In the genomic region with DNA sequence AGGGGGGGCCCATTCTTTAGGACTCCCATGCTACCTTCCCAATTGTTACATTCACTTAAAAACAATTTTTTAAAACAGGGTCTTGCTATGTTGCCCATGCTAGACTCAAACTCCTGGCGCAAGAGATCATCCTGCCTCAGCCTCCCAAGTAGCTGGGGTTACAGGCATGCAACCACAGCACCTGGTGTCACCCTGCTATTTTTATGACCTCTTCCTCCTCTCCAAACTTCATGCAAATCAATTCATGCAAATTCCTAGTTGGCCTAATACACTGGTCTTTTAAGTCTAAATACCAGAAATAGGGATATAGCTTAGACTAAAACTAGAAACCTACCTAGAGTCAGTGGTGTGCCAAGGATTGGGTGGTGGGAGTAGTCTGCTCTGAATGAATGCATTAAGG, we compare ENCODE assay signal across 14 cellular contexts. TPM values are rescaled to one million over a fixed set of nuclear protein-coding genes. Genes with fewer than 3 reads are reported as not detected.
DNase-seq lines count a peak whose midpoint lies in the region; ATAC-seq and TF ChIP-seq lines count a peak whose summit lies in the region.
"Had no signal": no experiment of that assay in that cellular context is flagged by ENCODE, and none has a peak within 500 bp of the region (broad histone marks: within the 10 kb centered on the region; RNA-seq: fewer than 3 reads in every experiment).

No MANE protein-coding gene starts in this region.

- H3K36me3 ChIP-seq in naive thymus-derived CD4-positive, alpha-beta T cell (ENCODE audit: control insufficient read depth in 2 of 3, insufficient read depth in 3 of 3, low read length in 3 of 3) = no peaks in the 10 kb centered on the region
- H3K36me3 ChIP-seq: cardiac muscle cell, Peyer's patch had no signal

- POLR2A ChIA-PET in naive thymus-derived CD4-positive, alpha-beta T cell (lab: Charles Lee) = no interaction called here

- H3K4me3 ChIP-seq in naive thymus-derived CD4-positive, alpha-beta T cell (ENCODE audit: low read length) = no peak overlapping the region
- H3K4me3 ChIP-seq: cardiac muscle cell, Peyer's patch had no signal

- intact Hi-C loops in naive thymus-derived CD4-positive, alpha-beta T cell (cut with micrococcal nuclease) = no loop called here

- no peak overlapping the region for H3K27ac ChIP-seq in naive thymus-derived CD4-positive, alpha-beta T cell (ENCODE audit: low read depth, low read length)
- H3K27ac ChIP-seq: cardiac muscle cell, Peyer's patch had no signal

- CTCF ChIA-PET in naive thymus-derived CD4-positive, alpha-beta T cell (lab: Charles Lee) = interaction anchor here (1.2 kb wide), 1 partner anchor 70 kb away, joined by 3 read pairs; no protein-coding TSS in a partner anchor

- no peaks in the 10 kb centered on the region for H3K36me3 Mint-ChIP-seq in HFFc6 (ENCODE audit: low read depth)
- no peaks in the 10 kb centered on the region for H3K36me3 Mint-ChIP-seq in naive thymus-derived CD4-positive, alpha-beta T cell
- H3K36me3 Mint-ChIP-seq: activated naive CD4-positive, alpha-beta T cell treated with anti-CD3 and anti-CD28 coated beads, Interleukin-2, amount 10 ng/mL, durations not matched to agents 7 days and 5 days had no signal

- no peaks in the 10 kb centered on the region for H3K27me3 Mint-ChIP-seq in HFFc6 (ENCODE audit: insufficient read depth)
- H3K27me3 Mint-ChIP-seq in naive thymus-derived CD4-positive, alpha-beta T cell = peaks cover 0 to 23% (median 0%) of the 10 kb centered on the region in 5 donors

- H3K9me3 ChIP-seq in naive thymus-derived CD4-positive, alpha-beta T cell (ENCODE audit: control insufficient read depth in 2 of 3, low read length in 3 of 3) = no peaks in the 10 kb centered on the region
- H3K9me3 ChIP-seq: Peyer's patch had no signal

- no peaks in the 10 kb centered on the region for H3K9me3 Mint-ChIP-seq in HFFc6
- H3K9me3 Mint-ChIP-seq in naive thymus-derived CD4-positive, alpha-beta T cell = peaks cover 0 to 3% (median 0%) of the 10 kb centered on the region in 11 donors
- H3K9me3 Mint-ChIP-seq: activated naive CD4-positive, alpha-beta T cell treated with anti-CD3 and anti-CD28 coated beads, Interleukin-2, amount 10 ng/mL, durations not matched to agents 7 days and 5 days had no signal

- ATAC-seq in GM18498 (IDR thresholded peaks at IDR 0.05; ENCODE audit: unreplicated experiment) (peak; percentile 70), GM19467 (IDR thresholded peaks at IDR 0.05; ENCODE audit: unreplicated experiment) (peak; percentile 59), HG02981 (IDR thresholded peaks at IDR 0.05; ENCODE audit: unreplicated experiment) (peak; percentile 84)
- ATAC-seq in naive thymus-derived CD4-positive, alpha-beta T cell = no peak
- ATAC-seq: activated CD8-positive, alpha-beta T cell treated with anti-CD3 and anti-CD28 coated beads, Interleukin-2, amount 10 ng/mL, durations not matched to agents 7 days and 5 days had no signal

- H3K4me1 ChIP-seq in naive thymus-derived CD4-positive, alpha-beta T cell (ENCODE audit: control insufficient read depth in 2 of 2, insufficient read depth in 2 of 2, low read length in 2 of 2) = no peaks in the 10 kb centered on the region
- H3K4me1 ChIP-seq: Peyer's patch had no signal

- H3K27ac Mint-ChIP-seq in HFFc6 = no peak overlapping the region
- H3K27ac Mint-ChIP-seq in naive thymus-derived CD4-positive, alpha-beta T cell = no peak overlapping the region
- H3K27ac Mint-ChIP-seq: activated CD8-positive, alpha-beta T cell treated with anti-CD3 and anti-CD28 coated beads, Interleukin-2, amount 10 ng/mL, durations not matched to agents 7 days and 5 days; activated naive CD4-positive, alpha-beta T cell treated with anti-CD3 and anti-CD28 coated beads, Interleukin-2, amount 10 ng/mL, durations not matched to agents 7 days and 5 days had no signal

- DNase-seq in NCI-H526 treated with DMSO at 0.1 percent for 48 hours (lab: John Stamatoyannopoulos, UW) = peak; percentile 84
- DNase-seq in HFFc6 = no peak
- no peak for DNase-seq in naive thymus-derived CD4-positive, alpha-beta T cell
- no peak for DNase-seq in middle frontal gyrus (ENCODE audit: extremely low spot score, low spot score)
- DNase-seq in glomerular visceral epithelial cell (ENCODE audit: extremely low spot score) = no peak
- DNase-seq: activated CD8-positive, alpha-beta T cell treated with anti-CD3 and anti-CD28 coated beads, Interleukin-2, amount 10 ng/mL, durations not matched to agents 7 days and 5 days; activated naive CD4-positive, alpha-beta T cell treated with anti-CD3 and anti-CD28 coated beads, Interleukin-2, amount 10 ng/mL, durations not matched to agents 7 days and 5 days; erythroblast; mammary epithelial cell; Peyer's patch had no signal

- H3K4me3 Mint-ChIP-seq in HFFc6 = no peak overlapping the region
- no peak overlapping the region for H3K4me3 Mint-ChIP-seq in naive thymus-derived CD4-positive, alpha-beta T cell
- H3K4me3 Mint-ChIP-seq: activated CD8-positive, alpha-beta T cell treated with anti-CD3 and anti-CD28 coated beads, Interleukin-2, amount 10 ng/mL, durations not matched to agents 7 days and 5 days; activated naive CD4-positive, alpha-beta T cell treated with anti-CD3 and anti-CD28 coated beads, Interleukin-2, amount 10 ng/mL, durations not matched to agents 7 days and 5 days had no signal

- no peaks in the 10 kb centered on the region for H3K27me3 ChIP-seq in naive thymus-derived CD4-positive, alpha-beta T cell (ENCODE audit: control insufficient read depth in 2 of 2, insufficient read depth in 2 of 2, low read length in 2 of 2)
- H3K27me3 ChIP-seq: cardiac muscle cell, Peyer's patch had no signal

- no peak for TF ChIP-seq CTCF in HFFc6 (IDR thresholded peaks at IDR 0.05)

- no peaks in the 10 kb centered on the region for H3K4me1 Mint-ChIP-seq in HFFc6 (ENCODE audit: low read depth)
- H3K4me1 Mint-ChIP-seq in naive thymus-derived CD4-positive, alpha-beta T cell = no peaks in the 10 kb centered on the region
- H3K4me1 Mint-ChIP-seq: activated naive CD4-positive, alpha-beta T cell treated with anti-CD3 and anti-CD28 coated beads, Interleukin-2, amount 10 ng/mL, durations not matched to agents 7 days and 5 days had no signal

RNA-seq across cellular contexts. Expression of a gene that starts 30.1 kb away (rescaled TPM):
- 10 to 100 TPM; 13.1 to 26.7 (median 24.9) TPM for total RNA-seq in HFFc6 (2021; fragmentation: NEBNext Ultra II Directional; extraction: Animal tissue kit (Norgen Biotek cat#: 25700))
- total RNA-seq in naive thymus-derived CD4-positive, alpha-beta T cell = 10 to 100 TPM in 1 of 5 experiments, 1 to 10 TPM in 4; 3.3 to 40.3 (median 4.7) TPM
- polyA plus RNA-seq in naive thymus-derived CD4-positive, alpha-beta T cell = 10 to 100 TPM in 1 of 2 donors, 1 to 10 TPM in 1; 8.2 to 10.2 TPM

RNA-seq across cellular contexts. Expression of a gene that starts 40.1 kb away (rescaled TPM):
- 10 to 100 TPM; 60.1 to 79.1 (median 67.8) TPM for total RNA-seq in HFFc6 (2021; fragmentation: NEBNext Ultra II Directional; extraction: Animal tissue kit (Norgen Biotek cat#: 25700))
- 10 to 100 TPM; 46.4 to 66.6 (median 52.5) TPM for total RNA-seq in naive thymus-derived CD4-positive, alpha-beta T cell
- polyA plus RNA-seq in naive thymus-derived CD4-positive, alpha-beta T cell = 10 to 100 TPM; 36.9 to 46.1 TPM
